In genomic region chr12:6328045-6328779, GRCh38 we compare ENCODE assay signal across 1 cellular context.
TF ChIP-seq lines count a peak whose summit lies in the region.

No MANE protein-coding gene starts in this region.

TF ChIP-seq in K562, 482 proteins besides CTCF, POLR2A, EP300 and RAD21:
- TF ChIP-seq CBX5 (IDR thresholded peaks at IDR 0.05; ENCODE audit: borderline replicate concordance, low read depth) (no peak), SREBF2 (CRISPR knock-in tag; IDR thresholded peaks at IDR 0.05) (no peak), KAT8 (IDR thresholded peaks at IDR 0.05; ENCODE audit: low read depth) (no peak), RUNX1 (IDR thresholded peaks at IDR 0.05; ENCODE audit: low read depth) (no peak), KLF10 (CRISPR knock-in tag; IDR thresholded peaks at IDR 0.05) (no peak), ZNF778 (CRISPR knock-in tag; IDR thresholded peaks at IDR 0.05) (no peak), PHF20 (IDR thresholded peaks at IDR 0.05; ENCODE audit: partially characterized antibody) (no peak), ZNF134 (CRISPR knock-in tag; conservative IDR thresholded peaks at IDR 0.05) (no peak), TAF1 (IDR thresholded peaks at IDR 0.05; ENCODE audit: control insufficient read depth, extremely low read depth, insufficient read depth, low read length, severe bottlenecking) (no peak), HDAC3 (IDR thresholded peaks at IDR 0.05; ENCODE audit: borderline replicate concordance, partially characterized antibody) (no peak), SMAD1 (IDR thresholded peaks at IDR 0.05; ENCODE audit: low read depth, low read length, partially characterized antibody) (no peak)
- TF ChIP-seq, protein P1, sequence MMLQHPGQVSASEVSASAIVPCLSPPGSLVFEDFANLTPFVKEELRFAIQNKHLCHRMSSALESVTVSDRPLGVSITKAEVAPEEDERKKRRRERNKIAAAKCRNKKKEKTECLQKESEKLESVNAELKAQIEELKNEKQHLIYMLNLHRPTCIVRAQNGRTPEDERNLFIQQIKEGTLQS (IDR thresholded peaks at IDR 0.05), result no peak
- TF ChIP-seq, protein P1 (CRISPR knock-in tag; conservative IDR thresholded peaks at IDR 0.05), result no peak
- TF ChIP-seq, protein P2, sequence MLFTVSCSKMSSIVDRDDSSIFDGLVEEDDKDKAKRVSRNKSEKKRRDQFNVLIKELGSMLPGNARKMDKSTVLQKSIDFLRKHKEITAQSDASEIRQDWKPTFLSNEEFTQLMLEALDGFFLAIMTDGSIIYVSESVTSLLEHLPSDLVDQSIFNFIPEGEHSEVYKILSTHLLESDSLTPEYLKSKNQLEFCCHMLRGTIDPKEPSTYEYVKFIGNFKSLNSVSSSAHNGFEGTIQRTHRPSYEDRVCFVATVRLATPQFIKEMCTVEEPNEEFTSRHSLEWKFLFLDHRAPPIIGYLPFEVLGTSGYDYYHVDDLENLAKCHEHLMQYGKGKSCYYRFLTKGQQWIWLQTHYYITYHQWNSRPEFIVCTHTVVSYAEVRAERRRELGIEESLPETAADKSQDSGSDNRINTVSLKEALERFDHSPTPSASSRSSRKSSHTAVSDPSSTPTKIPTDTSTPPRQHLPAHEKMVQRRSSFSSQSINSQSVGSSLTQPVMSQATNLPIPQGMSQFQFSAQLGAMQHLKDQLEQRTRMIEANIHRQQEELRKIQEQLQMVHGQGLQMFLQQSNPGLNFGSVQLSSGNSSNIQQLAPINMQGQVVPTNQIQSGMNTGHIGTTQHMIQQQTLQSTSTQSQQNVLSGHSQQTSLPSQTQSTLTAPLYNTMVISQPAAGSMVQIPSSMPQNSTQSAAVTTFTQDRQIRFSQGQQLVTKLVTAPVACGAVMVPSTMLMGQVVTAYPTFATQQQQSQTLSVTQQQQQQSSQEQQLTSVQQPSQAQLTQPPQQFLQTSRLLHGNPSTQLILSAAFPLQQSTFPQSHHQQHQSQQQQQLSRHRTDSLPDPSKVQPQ (CRISPR knock-in tag; IDR thresholded peaks at IDR 0.05; ENCODE audit: borderline replicate concordance), result no peak
TF ChIP-seq in K562: peak in this region for 0.
